Comparison of ENCODE assay signal across 14 cellular contexts in genomic region chr1:197778326-197778922, GRCh38. TPM values are rescaled to one million over a fixed set of nuclear protein-coding genes. Genes with fewer than 3 reads are reported as not detected.
DNase-seq lines count a peak whose midpoint lies in the region; ATAC-seq and TF ChIP-seq lines count a peak whose summit lies in the region.
"Had no signal": no experiment of that assay in that cellular context is flagged by ENCODE, and none has a peak within 500 bp of the region (broad histone marks: within the 10 kb centered on the region; RNA-seq: fewer than 3 reads in every experiment).

No MANE protein-coding gene starts in this region.

- H3K4me1 ChIP-seq in CD4-positive, CD25-positive, alpha-beta regulatory T cell (ENCODE audit: control insufficient read depth, insufficient read depth, low read length, poor library complexity, severe bottlenecking), result peaks cover 44% of the 10 kb centered on the region

- ATAC-seq in CD4-positive, CD25-positive, alpha-beta regulatory T cell (ENCODE audit: low read depth in 2 of 2), result no peak
- ATAC-seq in T-helper 17 cell, result no peak
- ATAC-seq in central memory CD8-positive, alpha-beta T cell (replicated peaks; ENCODE audit: extremely low read depth, poor library complexity, severe bottlenecking), result no peak
- ATAC-seq: HepG2 had no signal

- no peaks in the 10 kb centered on the region for H3K36me3 Mint-ChIP-seq in CD4-positive, CD25-positive, alpha-beta regulatory T cell
- peaks cover 4% of the 10 kb centered on the region for H3K36me3 Mint-ChIP-seq in T-helper 17 cell (ENCODE audit: low read depth)
- H3K36me3 Mint-ChIP-seq in central memory CD8-positive, alpha-beta T cell (ENCODE audit: insufficient read depth), result peaks cover 12% of the 10 kb centered on the region

- H3K27me3 Mint-ChIP-seq in CD4-positive, CD25-positive, alpha-beta regulatory T cell, result no peaks in the 10 kb centered on the region
- H3K27me3 Mint-ChIP-seq in T-helper 17 cell, result no peaks in the 10 kb centered on the region
- H3K27me3 Mint-ChIP-seq in central memory CD8-positive, alpha-beta T cell, result no peaks in the 10 kb centered on the region

- no peak overlapping the region for H3K27ac ChIP-seq in CD4-positive, CD25-positive, alpha-beta regulatory T cell (ENCODE audit: insufficient read depth, low read length, poor library complexity, severe bottlenecking)
- H3K27ac ChIP-seq: VCaP had no signal

- peak overlapping the region; percentile 39 to 73 (median 56) for H3K4me3 Mint-ChIP-seq in CD4-positive, CD25-positive, alpha-beta regulatory T cell
- peak overlapping the region; percentile 72 for H3K4me3 Mint-ChIP-seq in T-helper 17 cell
- H3K4me3 Mint-ChIP-seq in central memory CD8-positive, alpha-beta T cell, result peak overlapping the region; percentile 31
- H3K4me3 Mint-ChIP-seq: endodermal cell had no signal

- peaks cover 36 to 49% (median 39%) of the 10 kb centered on the region in 4 donors for H3K4me1 Mint-ChIP-seq in CD4-positive, CD25-positive, alpha-beta regulatory T cell
- H3K4me1 Mint-ChIP-seq in T-helper 17 cell, result peaks cover 35% of the 10 kb centered on the region
- peaks cover 40% of the 10 kb centered on the region for H3K4me1 Mint-ChIP-seq in central memory CD8-positive, alpha-beta T cell

- DNase-seq in CD4-positive, CD25-positive, alpha-beta regulatory T cell, result peak in 1 of 3 donors; percentile 26
- DNase-seq in GM06990 (ENCODE audit: extremely low read depth, insufficient read length), result no peak
- no peak for DNase-seq in T-helper 17 cell
- DNase-seq in central memory CD8-positive, alpha-beta T cell (ENCODE audit: low spot score in 2 of 2), result no peak
- no peak for DNase-seq in H4 (ENCODE audit: low spot score)
- no peak for DNase-seq in GM03348 (ENCODE audit: low spot score)
- no peak for DNase-seq in AG08396 (ENCODE audit: low spot score)
- DNase-seq in stimulated activated naive CD4-positive, alpha-beta T cell (lab: John Stamatoyannopoulos, UW), result no peak
- DNase-seq: endodermal cell, NCI-H1694, NCI-H510A treated with DMSO at 0.1 percent for 48 hours had no signal

- H3K27ac Mint-ChIP-seq in CD4-positive, CD25-positive, alpha-beta regulatory T cell, result peak overlapping the region in 2 of 3 donors; percentile 36 to 37
- peak overlapping the region; percentile 84 for H3K27ac Mint-ChIP-seq in T-helper 17 cell
- peak overlapping the region; percentile 74 for H3K27ac Mint-ChIP-seq in central memory CD8-positive, alpha-beta T cell (ENCODE audit: low read depth)
- H3K27ac Mint-ChIP-seq: endodermal cell had no signal

- H3K9me3 ChIP-seq in CD4-positive, CD25-positive, alpha-beta regulatory T cell (ENCODE audit: control insufficient read depth in 2 of 2, low read length in 2 of 2), result no peaks in the 10 kb centered on the region
- no peaks in the 10 kb centered on the region for H3K9me3 ChIP-seq in T-helper 17 cell (ENCODE audit: control insufficient read depth, low read length, poor library complexity, severe bottlenecking)

- TF ChIP-seq CTCF in GM06990 (IDR thresholded peaks at IDR 0.05; ENCODE audit: insufficient read depth, low read length, poor library complexity, severe bottlenecking), result no peak

- H3K36me3 ChIP-seq in CD4-positive, CD25-positive, alpha-beta regulatory T cell (ENCODE audit: control insufficient read depth, insufficient read depth, low read length), result no peaks in the 10 kb centered on the region
- H3K36me3 ChIP-seq in GM06990 (ENCODE audit: control insufficient read depth, insufficient read depth, low read length), result no peaks in the 10 kb centered on the region

- no peaks in the 10 kb centered on the region for H3K27me3 ChIP-seq in CD4-positive, CD25-positive, alpha-beta regulatory T cell (ENCODE audit: control insufficient read depth, insufficient read depth, low read length)
- H3K27me3 ChIP-seq in GM06990 (replicated peaks; ENCODE audit: control insufficient read depth, insufficient read depth, low read length), result no peaks in the 10 kb centered on the region

- H3K4me3 ChIP-seq in CD4-positive, CD25-positive, alpha-beta regulatory T cell (ENCODE audit: low read depth, low read length), result peak overlapping the region; percentile 43
- peak overlapping the region; percentile 3; the same call in 1 of the 2 replicates for H3K4me3 ChIP-seq in GM06990 (replicated peaks; ENCODE audit: low read depth, low read length)
- H3K4me3 ChIP-seq: smooth muscle cell had no signal

- H3K9me3 Mint-ChIP-seq in CD4-positive, CD25-positive, alpha-beta regulatory T cell, result no peaks in the 10 kb centered on the region
- no peaks in the 10 kb centered on the region for H3K9me3 Mint-ChIP-seq in central memory CD8-positive, alpha-beta T cell

RNA-seq across cellular contexts. Expression of gene DENND1B, which starts 3.1 kb away (rescaled TPM):
- total RNA-seq in CD4-positive, CD25-positive, alpha-beta regulatory T cell, result 45.5 TPM
- 10 to 100 TPM; 13.8 to 20.9 (median 16.5) TPM for polyA plus RNA-seq in CD4-positive, CD25-positive, alpha-beta regulatory T cell
- 10 to 100 TPM; 32.4 to 35.6 TPM for total RNA-seq in T-helper 17 cell
- 7.3 and 7.4 TPM in 2 replicates for total RNA-seq in H4 (2014; rRNA removed; shearing (Covaris generic))
